ENCODE assay signal across 9 cellular contexts in genomic region chr22:42967933-42968332, GRCh38. TPM values are rescaled to one million over a fixed set of nuclear protein-coding genes. Genes with fewer than 3 reads are reported as not detected.
A peak's percentile ranks its signal among the peaks of the same experiment; 100 is the strongest.
DNase-seq lines count a peak whose midpoint lies in the region; ATAC-seq, FAIRE-seq and TF ChIP-seq lines count a peak whose summit lies in the region.
"Had no signal": no experiment of that assay in that cellular context is flagged by ENCODE, and none has a peak within 500 bp of the region (broad histone marks: within the 10 kb centered on the region; RNA-seq: fewer than 3 reads in every experiment).

No MANE protein-coding gene starts in this region.

- peaks cover 6 to 15% of the 10 kb centered on the region in 2 donors for H3K4me1 ChIP-seq in kidney (ENCODE audit: control insufficient read depth in 1 of 2, insufficient read depth in 1 of 2, low read depth in 1 of 2, low read length in 2 of 2)
- H3K4me1 ChIP-seq in tibial artery: peaks cover 0 to 60% (median 31%) of the 10 kb centered on the region in 4 donors

- no peak for ATAC-seq in GM19328 (IDR thresholded peaks at IDR 0.05; ENCODE audit: unreplicated experiment)
- ATAC-seq: activated CD8-positive, alpha-beta T cell treated with anti-CD3 and anti-CD28 coated beads, Interleukin-2, amount 10 ng/mL, durations not matched to agents 7 days and 5 days had no signal

- FAIRE-seq in GM19239 (lab: Jason Lieb, UNC) (peak; percentile 57), kidney (lab: Jason Lieb, UNC) (no peak)

- H3K27ac ChIP-seq in kidney (ENCODE audit: low read depth in 2 of 2, low read length in 2 of 2) (no peak overlapping the region), tibial artery (peak overlapping the region in 1 of 2 donors; percentile 3)

- DNase-seq in GM19239 (ENCODE audit: insufficient read length, low spot score) (peak; percentile 40), UCSD-AML1 (lab: John Stamatoyannopoulos, UW; ENCODE audit: unreplicated experiment) (peak; percentile 55), kidney (peak; percentile 79), tibial artery (peak; percentile 54 to 80), KG1 (lab: John Stamatoyannopoulos, UW) (no peak), NCI-H510A treated with DMSO at 0.1 percent for 48 hours (lab: John Stamatoyannopoulos, UW) (no peak)
- DNase-seq: activated CD8-positive, alpha-beta T cell treated with anti-CD3 and anti-CD28 coated beads, Interleukin-2, amount 10 ng/mL, durations not matched to agents 7 days and 5 days; mammary epithelial cell had no signal

- intact Hi-C loops in kidney (cut with DNase I) (no loop called here), tibial artery (cut with DNase I; ENCODE audit: low total_unique reads) (loop anchor here (10.0 kb wide), 1 partner anchor 63 kb away; no protein-coding TSS in a partner anchor)

- H3K27me3 ChIP-seq in tibial artery: no peaks in the 10 kb centered on the region

- H3K36me3 ChIP-seq in kidney (ENCODE audit: control insufficient read depth in 1 of 2, insufficient read depth in 2 of 2, low read length in 2 of 2): peaks cover 0 to 5% of the 10 kb centered on the region in 2 donors
- peaks cover 0 to 5% (median 4%) of the 10 kb centered on the region in 3 donors for H3K36me3 ChIP-seq in tibial artery

- TF ChIP-seq CTCF in kidney (IDR thresholded peaks at IDR 0.05; ENCODE audit: borderline replicate concordance, extremely low read depth, insufficient read depth): no peak
- no peak for TF ChIP-seq CTCF in tibial artery (IDR thresholded peaks at IDR 0.05)

- H3K4me3 ChIP-seq in kidney (ENCODE audit: low read length in 2 of 2) (no peak overlapping the region), tibial artery (no peak overlapping the region)

- H3K9ac ChIP-seq in kidney (ENCODE audit: low read length in 2 of 2): no peak overlapping the region

- H3K9me3 ChIP-seq in kidney (ENCODE audit: control insufficient read depth in 1 of 2, low read length in 2 of 2) (no peaks in the 10 kb centered on the region), tibial artery (no peaks in the 10 kb centered on the region)

RNA-seq across cellular contexts. Expression of gene PACSIN2, which starts 47.0 kb away (rescaled TPM):
- total RNA-seq in kidney: 105 TPM
- 56.3 TPM for polyA plus RNA-seq in kidney (ENCODE audit: insufficient read depth, low read depth, low replicate concordance)

Comparison
In these comparisons a context has a peak if more than half of its experiments do, and no peak if none do; other contexts are left out.
1. DNase-seq: peak in GM19239 (single experiment), UCSD-AML1 (single experiment), kidney (single experiment) and tibial artery (2 of 2); none in KG1 (single experiment) and NCI-H510A treated with DMSO at 0.1 percent for 48 hours (single experiment).